ENCODE assay signal across 24 cellular contexts in genomic region chr3:17054301-17054700, GRCh38.
DNase-seq lines count a peak whose midpoint lies in the region; ATAC-seq and TF ChIP-seq lines count a peak whose summit lies in the region.
"Had no signal": no experiment of that assay in that cellular context is flagged by ENCODE, and none has a peak within 500 bp of the region (broad histone marks: within the 10 kb centered on the region; RNA-seq: fewer than 3 reads in every experiment).

No MANE protein-coding gene starts in this region.

- TF ChIP-seq CTCF in OCI-LY3 (IDR thresholded peaks at IDR 0.05; ENCODE audit: low read depth, low read length) = no peak
- TF ChIP-seq CTCF in SK-N-SH (IDR thresholded peaks at IDR 0.05) = no peak

- H3F3A ChIP-seq in SK-N-SH (replicated peaks; ENCODE audit: insufficient read depth) = peaks cover 17% of the 10 kb centered on the region

- TF ChIP-seq EP300 in SK-N-SH (IDR thresholded peaks at IDR 0.05; ENCODE audit: borderline replicate concordance in 1 of 2, low read depth in 1 of 2, low read length in 1 of 2) = no peak

- H3K27me3 ChIP-seq in OCI-LY3 (ENCODE audit: low read depth, low read length) (no peaks in the 10 kb centered on the region), SK-N-SH (ENCODE audit: insufficient read depth) (no peaks in the 10 kb centered on the region)
- H3K27me3 ChIP-seq: neutrophil, sigmoid colon, transverse colon had no signal

- no peaks in the 10 kb centered on the region for H3K79me2 ChIP-seq in OCI-LY3 (ENCODE audit: low read length)
- H3K79me2 ChIP-seq in SK-N-SH (ENCODE audit: insufficient read depth) = no peaks in the 10 kb centered on the region

- H2AFZ ChIP-seq in OCI-LY3 (ENCODE audit: low read depth, low read length) (no peak overlapping the region), SK-N-SH (ENCODE audit: low read depth) (no peak overlapping the region)

- peaks cover 20% of the 10 kb centered on the region for H3K4me1 Mint-ChIP-seq in stimulated activated naive CD8-positive, alpha-beta T cell treated with anti-CD3 and anti-CD28 coated beads, Interleukin-15, amount 100 ng/mL, for 72 hours
- peaks cover 68% of the 10 kb centered on the region for H3K4me1 Mint-ChIP-seq in dendritic cell treated with granulocyte-macrophage colony-stimulating factor and Interleukin-4, amounts not matched to agents 40 ng/mL and 50 ng/mL, for 4 days (ENCODE audit: low read depth)

- H3K9me3 ChIP-seq in OCI-LY3 (ENCODE audit: insufficient read depth, low read length) (no peaks in the 10 kb centered on the region), SK-N-SH (no peaks in the 10 kb centered on the region)
- H3K9me3 ChIP-seq: neutrophil, prostate gland, sigmoid colon had no signal

- H3K27ac Mint-ChIP-seq in stimulated activated naive CD8-positive, alpha-beta T cell treated with anti-CD3 and anti-CD28 coated beads, Interleukin-15, amount 100 ng/mL, for 72 hours = no peak overlapping the region
- peak overlapping the region; percentile 74 for H3K27ac Mint-ChIP-seq in dendritic cell treated with granulocyte-macrophage colony-stimulating factor and Interleukin-4, amounts not matched to agents 40 ng/mL and 50 ng/mL, for 4 days

- H3K27me3 Mint-ChIP-seq in stimulated activated naive CD8-positive, alpha-beta T cell treated with anti-CD3 and anti-CD28 coated beads, Interleukin-15, amount 100 ng/mL, for 72 hours = no peaks in the 10 kb centered on the region
- no peaks in the 10 kb centered on the region for H3K27me3 Mint-ChIP-seq in dendritic cell treated with granulocyte-macrophage colony-stimulating factor and Interleukin-4, amounts not matched to agents 40 ng/mL and 50 ng/mL, for 4 days

- peaks cover 40% of the 10 kb centered on the region for H3K36me3 Mint-ChIP-seq in dendritic cell treated with granulocyte-macrophage colony-stimulating factor and Interleukin-4, amounts not matched to agents 40 ng/mL and 50 ng/mL, for 4 days (ENCODE audit: low read depth)

- H3K9ac ChIP-seq in OCI-LY3 (ENCODE audit: low read length) (no peak overlapping the region), SK-N-SH (no peak overlapping the region)

- H3K4me2 ChIP-seq in OCI-LY3 (ENCODE audit: low read length) (peak overlapping the region; percentile 20; the same call in 1 of the 2 replicates), SK-N-SH (no peak overlapping the region)

- no peaks in the 10 kb centered on the region for H4K20me1 ChIP-seq in OCI-LY3 (ENCODE audit: insufficient read depth, low read length)
- H4K20me1 ChIP-seq in SK-N-SH (ENCODE audit: insufficient read depth) = no peaks in the 10 kb centered on the region

- intact Hi-C loops in dendritic cell treated with granulocyte-macrophage colony-stimulating factor and Interleukin-4, amounts not matched to agents 40 ng/mL and 50 ng/mL, for 4 days (cut with micrococcal nuclease) = no loop called here

- H3K36me3 ChIP-seq in OCI-LY3 (replicated peaks; ENCODE audit: low read depth, low read length) (no peaks in the 10 kb centered on the region), SK-N-SH (replicated peaks in 1 of 2; ENCODE audit: control insufficient read depth in 1 of 2, insufficient read depth in 2 of 2, low read length in 1 of 2) (no peaks in the 10 kb centered on the region)
- H3K36me3 ChIP-seq: prostate gland, sigmoid colon, transverse colon had no signal

- DNase-seq in stimulated activated naive CD8-positive, alpha-beta T cell treated with anti-CD3 and anti-CD28 coated beads, Interleukin-15, Interleukin-2, amounts not matched to agents 100 U/mL and 50 U/mL, for 24 hours = no peak
- DNase-seq in stimulated activated naive CD8-positive, alpha-beta T cell treated with anti-CD3 and anti-CD28 coated beads, Interleukin-15, amount 100 ng/mL, for 72 hours = no peak
- DNase-seq in NCI-H1694 treated with DMSO at 0.1 percent for 48 hours (lab: John Stamatoyannopoulos, UW) (no peak), SK-N-SH (no peak), middle frontal gyrus (ENCODE audit: extremely low spot score, low spot score) (no peak)
- DNase-seq: cerebellar nuclear complex, H7, head of caudate nucleus, Kasumi-1, mammary epithelial cell, NCI-H187, NCI-H526 treated with DMSO at 0.1 percent for 48 hours, sigmoid colon, T1000, transverse colon had no signal

- no peaks in the 10 kb centered on the region for H3K9me2 ChIP-seq in SK-N-SH

- H3K27ac ChIP-seq in OCI-LY3 (ENCODE audit: low read length) (no peak overlapping the region), SK-N-SH (ENCODE audit: low read depth in 2 of 2, low read length in 1 of 2) (no peak overlapping the region)
- H3K27ac ChIP-seq: C4-2B, epithelial cell of prostate, HL-60, neutrophil, prostate gland, sigmoid colon, SK-N-MC, transverse colon had no signal

- H3K4me3 ChIP-seq in OCI-LY3 (ENCODE audit: low read length) = no peak overlapping the region
- H3K4me3 ChIP-seq in SK-N-SH (ENCODE audit: low read depth in 2 of 2, low read length in 1 of 2) = no peak overlapping the region
- H3K4me3 ChIP-seq: prostate gland, sigmoid colon, SK-N-MC, transverse colon had no signal

- H3K4me1 ChIP-seq in OCI-LY3 (ENCODE audit: low read length) (peaks cover 35% of the 10 kb centered on the region), SK-N-SH (ENCODE audit: control insufficient read depth in 1 of 2, insufficient read depth in 2 of 2, low read depth in 1 of 2, low read length in 1 of 2) (no peaks in the 10 kb centered on the region)
- H3K4me1 ChIP-seq: prostate gland, sigmoid colon, transverse colon had no signal

- TF ChIP-seq RAD21 in SK-N-SH (IDR thresholded peaks at IDR 0.05; ENCODE audit: low read length) = no peak

- H3K9me3 Mint-ChIP-seq in stimulated activated naive CD8-positive, alpha-beta T cell treated with anti-CD3 and anti-CD28 coated beads, Interleukin-15, amount 100 ng/mL, for 72 hours = peaks cover 4 to 33% of the 10 kb centered on the region in 2 donors
- no peaks in the 10 kb centered on the region for H3K9me3 Mint-ChIP-seq in dendritic cell treated with granulocyte-macrophage colony-stimulating factor and Interleukin-4, amounts not matched to agents 40 ng/mL and 50 ng/mL, for 4 days

- ATAC-seq in stimulated activated naive CD8-positive, alpha-beta T cell treated with anti-CD3 and anti-CD28 coated beads, Interleukin-15, Interleukin-2, amounts not matched to agents 100 U/mL and 50 U/mL, for 24 hours = peak; percentile 77
- ATAC-seq in stimulated activated naive CD8-positive, alpha-beta T cell treated with anti-CD3 and anti-CD28 coated beads, Interleukin-15, amount 100 ng/mL, for 72 hours = no peak
- no peak for ATAC-seq in GM21786 (IDR thresholded peaks at IDR 0.05; ENCODE audit: unreplicated experiment)

- H3K4me3 Mint-ChIP-seq in stimulated activated naive CD8-positive, alpha-beta T cell treated with anti-CD3 and anti-CD28 coated beads, Interleukin-15, amount 100 ng/mL, for 72 hours = no peak overlapping the region
- H3K4me3 Mint-ChIP-seq in dendritic cell treated with granulocyte-macrophage colony-stimulating factor and Interleukin-4, amounts not matched to agents 40 ng/mL and 50 ng/mL, for 4 days = no peak overlapping the region

- CTCF ChIA-PET in SK-N-SH (lab: Yijun Ruan, JAX) = no interaction called here

- POLR2A ChIA-PET in SK-N-SH (lab: Yijun Ruan, JAX) = no interaction called here

TF ChIP-seq in SK-N-SH, 30 proteins besides CTCF, POLR2A, EP300 and RAD21:
- TF ChIP-seq JUND (IDR thresholded peaks at IDR 0.05) (no peak), POLR2AphosphoS5 (IDR thresholded peaks at IDR 0.05; ENCODE audit: low read depth, low read length) (no peak), YY1 (IDR thresholded peaks at IDR 0.05; ENCODE audit: low read depth) (no peak), ELF1 (IDR thresholded peaks at IDR 0.05) (no peak), NRF1 (IDR thresholded peaks at IDR 0.05; ENCODE audit: low read depth, low read length) (no peak), PBX3 (IDR thresholded peaks at IDR 0.05) (no peak), SIN3A (IDR thresholded peaks at IDR 0.05; ENCODE audit: borderline replicate concordance, low read depth, low read length) (no peak)
- TF ChIP-seq, protein P1, sequence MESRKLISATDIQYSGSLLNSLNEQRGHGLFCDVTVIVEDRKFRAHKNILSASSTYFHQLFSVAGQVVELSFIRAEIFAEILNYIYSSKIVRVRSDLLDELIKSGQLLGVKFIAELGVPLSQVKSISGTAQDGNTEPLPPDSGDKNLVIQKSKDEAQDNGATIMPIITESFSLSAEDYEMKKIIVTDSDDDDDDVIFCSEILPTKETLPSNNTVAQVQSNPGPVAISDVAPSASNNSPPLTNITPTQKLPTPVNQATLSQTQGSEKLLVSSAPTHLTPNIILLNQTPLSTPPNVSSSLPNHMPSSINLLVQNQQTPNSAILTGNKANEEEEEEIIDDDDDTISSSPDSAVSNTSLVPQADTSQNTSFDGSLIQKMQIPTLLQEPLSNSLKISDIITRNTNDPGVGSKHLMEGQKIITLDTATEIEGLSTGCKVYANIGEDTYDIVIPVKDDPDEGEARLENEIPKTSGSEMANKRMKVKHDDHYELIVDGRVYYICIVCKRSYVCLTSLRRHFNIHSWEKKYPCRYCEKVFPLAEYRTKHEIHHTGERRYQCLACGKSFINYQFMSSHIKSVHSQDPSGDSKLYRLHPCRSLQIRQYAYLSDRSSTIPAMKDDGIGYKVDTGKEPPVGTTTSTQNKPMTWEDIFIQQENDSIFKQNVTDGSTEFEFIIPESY (IDR thresholded peaks at IDR 0.05; ENCODE audit: borderline replicate concordance, low read depth) = no peak
- TF ChIP-seq, protein P2, sequence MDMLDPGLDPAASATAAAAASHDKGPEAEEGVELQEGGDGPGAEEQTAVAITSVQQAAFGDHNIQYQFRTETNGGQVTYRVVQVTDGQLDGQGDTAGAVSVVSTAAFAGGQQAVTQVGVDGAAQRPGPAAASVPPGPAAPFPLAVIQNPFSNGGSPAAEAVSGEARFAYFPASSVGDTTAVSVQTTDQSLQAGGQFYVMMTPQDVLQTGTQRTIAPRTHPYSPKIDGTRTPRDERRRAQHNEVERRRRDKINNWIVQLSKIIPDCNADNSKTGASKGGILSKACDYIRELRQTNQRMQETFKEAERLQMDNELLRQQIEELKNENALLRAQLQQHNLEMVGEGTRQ (IDR thresholded peaks at IDR 0.05; ENCODE audit: borderline replicate concordance, low read depth, low read length) = no peak
